8 cellular contexts compared by ENCODE assay signal in genomic region chr16:23595951-23596720, GRCh38. TPM values are rescaled to one million over a fixed set of nuclear protein-coding genes. Genes with fewer than 3 reads are reported as not detected.
A peak's percentile ranks its signal among the peaks of the same experiment; 100 is the strongest.
DNase-seq lines count a peak whose midpoint lies in the region; ATAC-seq, FAIRE-seq and TF ChIP-seq lines count a peak whose summit lies in the region.

NDUFAB1 (minus strand) TSS chr16:23596316; CDS start chr16:23596290, 26 bp downstream.

- ATAC-seq in HG02852 (IDR thresholded peaks at IDR 0.05; ENCODE audit: unreplicated experiment) (peak; percentile 84), T-helper 17 cell (peak; percentile 99)

- peak; percentile 79 for TF ChIP-seq POLR2A in GM15510 (IDR thresholded peaks at IDR 0.05; ENCODE audit: borderline replicate concordance, extremely low read depth, insufficient read length)

- peaks cover 7% of the 10 kb centered on the region for H3K36me3 Mint-ChIP-seq in T-helper 17 cell (ENCODE audit: low read depth)

- no peaks in the 10 kb centered on the region for H3K27me3 ChIP-seq in right atrium auricular region

- peaks cover 20% of the 10 kb centered on the region for H3K4me1 Mint-ChIP-seq in T-helper 17 cell

- H3K36me3 ChIP-seq in right atrium auricular region, result peaks cover 22% of the 10 kb centered on the region

- H3K4me1 ChIP-seq in right atrium auricular region, result peaks cover 0 to 43% of the 10 kb centered on the region in 2 donors

- H3K9me3 ChIP-seq in T-helper 17 cell (ENCODE audit: control insufficient read depth, low read length, poor library complexity, severe bottlenecking) (no peaks in the 10 kb centered on the region), right atrium auricular region (no peaks in the 10 kb centered on the region)

- H3K4me3 Mint-ChIP-seq in T-helper 17 cell, result peak within 1 kb of the TSS; percentile 84

- H3K27me3 Mint-ChIP-seq in T-helper 17 cell, result no peaks in the 10 kb centered on the region

- TF ChIP-seq CTCF in right atrium auricular region (IDR thresholded peaks at IDR 0.05), result peak; percentile 99 to 100

- DNase-seq in NCI-H1436 treated with DMSO at 0.1 percent for 48 hours (lab: John Stamatoyannopoulos, UW) (peak; percentile 5), T-helper 17 cell (peak; percentile 84 to 95 (median 89)), amygdala (lab: John Stamatoyannopoulos, UW) (peak; percentile 21 to 92 (median 76)), right atrium auricular region (ENCODE audit: low spot score) (peak; percentile 85), pulmonary artery endothelial cell (ENCODE audit: low read depth, low spot score) (peak; percentile 59), urothelium cell line (ENCODE audit: low spot score) (peak; percentile 90)

- peak within 1 kb of the TSS; percentile 63 for H3K27ac Mint-ChIP-seq in T-helper 17 cell

- H3K27ac ChIP-seq in right atrium auricular region, result peak within 1 kb of the TSS; percentile 87 to 88

- H3K4me3 ChIP-seq in right atrium auricular region, result peak within 1 kb of the TSS; percentile 71 to 81

- FAIRE-seq in urothelium cell line (lab: Jason Lieb, UNC), result no peak

RNA-seq across cellular contexts. Expression of gene NDUFAB1, which starts in this region (rescaled TPM):
- total RNA-seq in T-helper 17 cell, result 10 to 100 TPM; 27.0 to 30.8 TPM
- total RNA-seq in right atrium auricular region, result 100 to 1,000 TPM; 478 to 774 TPM
- total RNA-seq in pulmonary artery endothelial cell, result 146 and 159 TPM in 2 replicates

Comparison
In these comparisons a context has a peak if more than half of its experiments do, and no peak if none do; other contexts are left out.
1. Peak in every context shown above with its lines: DNase-seq, ATAC-seq, H3K4me3 ChIP-seq and H3K27ac ChIP-seq.
2. DNase-seq: peak in every context shown above with its lines; median percentile 90 in urothelium cell line; 89 in T-helper 17 cell; 85 in right atrium auricular region; 76 in amygdala; 59 in pulmonary artery endothelial cell; 5 in NCI-H1436 treated with DMSO at 0.1 percent for 48 hours.